Comparison of ENCODE assay signal across 8 cellular contexts in the genomic region with DNA sequence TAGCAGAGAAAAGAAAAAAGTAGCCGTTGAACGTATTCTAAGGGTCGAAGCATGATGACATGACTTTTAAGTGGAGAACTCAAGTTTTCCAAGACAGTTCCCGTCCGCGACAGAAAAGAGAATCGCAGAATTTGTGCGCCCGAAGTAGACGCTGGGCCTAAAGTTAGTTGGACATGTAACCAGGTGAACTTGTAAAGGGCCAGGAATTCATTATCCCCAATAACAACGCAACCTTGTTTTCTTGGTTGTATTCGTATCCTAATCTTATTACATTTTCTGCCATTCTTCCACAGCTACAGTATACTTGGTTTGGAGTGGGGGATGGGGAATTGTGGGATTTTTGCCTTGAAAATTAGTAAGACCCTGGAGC. TPM values are rescaled to one million over a fixed set of nuclear protein-coding genes. Genes with fewer than 3 reads are reported as not detected.
A peak's percentile ranks its signal among the peaks of the same experiment; 100 is the strongest.
DNase-seq lines count a peak whose midpoint lies in the region; ATAC-seq and TF ChIP-seq lines count a peak whose summit lies in the region.

No MANE protein-coding gene starts in this region.

- no peak overlapping the region for H2AFZ ChIP-seq in OCI-LY1 (ENCODE audit: low read length)

- peak overlapping the region; percentile 26 for H3K27ac ChIP-seq in OCI-LY1 (ENCODE audit: low read depth, low read length, poor library complexity, severe bottlenecking)
- peak overlapping the region; percentile 90 for H3K27ac ChIP-seq in caudate nucleus (ENCODE audit: low read depth, low read length)
- H3K27ac ChIP-seq in upper lobe of right lung: peak overlapping the region; percentile 95

- H4K20me1 ChIP-seq in OCI-LY1 (ENCODE audit: insufficient read depth, low read length): no peaks in the 10 kb centered on the region

- H3F3A ChIP-seq in OCI-LY1 (ENCODE audit: insufficient read depth, low read length): no peaks in the 10 kb centered on the region

- H3K79me2 ChIP-seq in OCI-LY1 (ENCODE audit: insufficient read depth, low read length): peaks cover 51% of the 10 kb centered on the region

- no peaks in the 10 kb centered on the region for H3K9me3 ChIP-seq in OCI-LY1 (ENCODE audit: low read length)
- no peaks in the 10 kb centered on the region for H3K9me3 ChIP-seq in upper lobe of right lung

- intact Hi-C loops in upper lobe of right lung (cut with DNase I): no loop called here

- H3K4me2 ChIP-seq in OCI-LY1 (ENCODE audit: low read length): peak overlapping the region; percentile 95

- H3K27me3 ChIP-seq in OCI-LY1 (ENCODE audit: insufficient read depth, low read length): no peaks in the 10 kb centered on the region
- H3K27me3 ChIP-seq in upper lobe of right lung: no peaks in the 10 kb centered on the region

- peak overlapping the region; percentile 84 for H3K9ac ChIP-seq in OCI-LY1 (ENCODE audit: low read length)

- peak overlapping the region; percentile 90 for H3K4me3 ChIP-seq in OCI-LY1 (ENCODE audit: low read depth, low read length, poor library complexity, severe bottlenecking)
- peak overlapping the region; percentile 87 for H3K4me3 ChIP-seq in upper lobe of right lung

- H3K36me3 ChIP-seq in OCI-LY1 (ENCODE audit: insufficient read depth, low read length): peaks cover 12% of the 10 kb centered on the region; the same call in 1 of the 2 replicates
- H3K36me3 ChIP-seq in upper lobe of right lung: peaks cover under 1% of the 10 kb centered on the region

- H3K4me1 ChIP-seq in OCI-LY1 (ENCODE audit: insufficient read depth, low read length, severe bottlenecking) (peaks cover 51% of the 10 kb centered on the region), upper lobe of right lung (peaks cover 35% of the 10 kb centered on the region)

- TF ChIP-seq CTCF in OCI-LY1 (IDR thresholded peaks at IDR 0.05; ENCODE audit: low read length) (no peak), upper lobe of right lung (IDR thresholded peaks at IDR 0.05) (no peak), omental fat pad (IDR thresholded peaks at IDR 0.05) (no peak)

- DNase-seq in EL (peak; percentile 36), caudate nucleus (lab: John Stamatoyannopoulos, UW) (no peak), medulla oblongata (ENCODE audit: extremely low spot score) (peak; percentile 38), upper lobe of right lung (no peak), omental fat pad (ENCODE audit: low spot score) (no peak), H4 (ENCODE audit: low spot score) (no peak)

- ATAC-seq in upper lobe of right lung (no peak), omental fat pad (ENCODE audit: low FRiP score) (no peak), GM18870 (IDR thresholded peaks at IDR 0.05; ENCODE audit: unreplicated experiment) (no peak)

- H3K9me2 ChIP-seq in OCI-LY1 (ENCODE audit: low read depth, low read length): no peaks in the 10 kb centered on the region

RNA-seq across cellular contexts. Expression of a gene that starts 0.9 kb away (rescaled TPM):
- total RNA-seq in upper lobe of right lung (65.6 TPM), omental fat pad (10 to 100 TPM; 50.3 to 67.6 (median 55.2) TPM)
- total RNA-seq in H4 (2014; rRNA removed; shearing (Covaris generic)): 25.4 and 32.5 TPM in 2 replicates

Comparison
In these comparisons a context has a peak if more than half of its experiments do, and no peak if none do; other contexts are left out.
1. DNase-seq: peak in EL (single experiment) and medulla oblongata (single experiment); none in caudate nucleus (0 of 61), upper lobe of right lung (single experiment), omental fat pad (single experiment) and H4 (single experiment).
2. H3K27ac ChIP-seq: peak in every context shown above with its lines; median percentile 95 in upper lobe of right lung; 90 in caudate nucleus; 26 in OCI-LY1.